In the genomic region with DNA sequence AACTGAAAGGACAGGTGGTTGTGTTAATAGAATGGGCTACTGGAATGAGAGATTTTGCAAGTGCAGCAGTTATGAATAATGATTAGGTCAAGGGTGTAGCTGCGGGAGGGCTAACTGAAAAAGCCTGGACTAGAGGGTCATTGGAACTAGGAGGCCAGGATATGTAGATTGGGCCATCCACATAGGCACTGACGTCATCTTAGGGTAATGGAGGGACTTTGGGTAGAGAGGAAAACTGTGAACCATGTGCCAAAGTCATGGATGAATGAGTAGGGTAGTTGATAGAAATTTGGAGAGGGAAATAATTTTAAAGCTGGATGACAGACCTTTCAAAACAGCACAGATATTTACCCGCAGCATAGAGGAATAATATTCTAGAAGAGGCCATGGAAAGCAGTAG, we compare ENCODE assay signal across 35 cellular contexts.
"Had no signal": no experiment of that assay in that cellular context is flagged by ENCODE, and none has a peak within 500 bp of the region (broad histone marks: within the 10 kb centered on the region; RNA-seq: fewer than 3 reads in every experiment).

No MANE protein-coding gene starts in this region.

- DNase-seq: Karpas-422, Kasumi-1, MG63, MM.1S, MV-4-11, NCI-H1048, NCI-H1092, NCI-H1092 treated with DMSO at 0.1 percent for 48 hours, NCI-H1105, NCI-H1105 treated with DMSO at 0.1 percent for 48 hours, NCI-H1417, NCI-H1417 treated with DMSO at 0.1 percent for 48 hours, NCI-H1436, NCI-H1436 treated with DMSO at 0.1 percent for 48 hours, NCI-H146, NCI-H1694, NCI-H1694 treated with DMSO at 0.1 percent for 48 hours, NCI-H187, NCI-H187 treated with DMSO at 0.1 percent for 48 hours, NCI-H1930, NCI-H2029, NCI-H2029 treated with DMSO at 0.1 percent for 48 hours, NCI-H2081, NCI-H2081 treated with DMSO at 0.1 percent for 48 hours, NCI-H2107, NCI-H2171, NCI-H2171 treated with DMSO at 0.1 percent for 48 hours, NCI-H2227 treated with DMSO at 0.1 percent for 48 hours, NCI-H226, NCI-H345, NCI-H446, NCI-H446 treated with DMSO at 0.1 percent for 48 hours, NCI-H510A, NCI-H510A treated with DMSO at 0.1 percent for 48 hours had no signal

- H3K27ac ChIP-seq: KMS-11 had no signal

- H3K9me3 ChIP-seq: MG63 had no signal

- H3K27me3 ChIP-seq: MG63 had no signal

- H3K4me2 ChIP-seq: KMS-11 had no signal

- H3K4me3 ChIP-seq: MG63 had no signal

- H3K36me3 ChIP-seq: MG63 had no signal

- H3K9ac ChIP-seq: KMS-11 had no signal
